ENCODE assay signal across 20 cellular contexts in genomic region chr1:98256700-98257099, GRCh38.
DNase-seq lines count a peak whose midpoint lies in the region; ATAC-seq and TF ChIP-seq lines count a peak whose summit lies in the region.
"Had no signal": no experiment of that assay in that cellular context is flagged by ENCODE, and none has a peak within 500 bp of the region (broad histone marks: within the 10 kb centered on the region; RNA-seq: fewer than 3 reads in every experiment).

No MANE protein-coding gene starts in this region.

- H3K36me3 ChIP-seq in PC-3 (ENCODE audit: low read depth, low read length), result no peaks in the 10 kb centered on the region
- H3K36me3 ChIP-seq: SJSA1 had no signal

- no peak for TF ChIP-seq CTCF in natural killer cell (IDR thresholded peaks at IDR 0.05)
- TF ChIP-seq CTCF in NB4 (IDR thresholded peaks at IDR 0.05; ENCODE audit: low read depth, low read length), result no peak
- TF ChIP-seq CTCF in PC-3 (conservative IDR thresholded peaks at IDR 0.05; ENCODE audit: low read depth, low read length), result no peak

- H3K4me1 Mint-ChIP-seq in natural killer cell treated with Interleukin-12 subunit alpha and Interleukin-12 subunit beta and Interleukin-15 and Interleukin-18, amount 100 ng/mL, for 72 hours (ENCODE audit: low read depth in 2 of 2), result peaks cover 0 to 7% of the 10 kb centered on the region in 2 donors
- peaks cover 0 to 6% of the 10 kb centered on the region in 2 donors for H3K4me1 Mint-ChIP-seq in natural killer cell
- H3K4me1 Mint-ChIP-seq: CD4-positive, alpha-beta memory T cell had no signal

- no peaks in the 10 kb centered on the region for H3K79me2 ChIP-seq in PC-3 (ENCODE audit: low read length)

- no peaks in the 10 kb centered on the region for H3K9me3 ChIP-seq in PC-3 (ENCODE audit: low read length)
- H3K9me3 ChIP-seq: SJSA1 had no signal

- no peaks in the 10 kb centered on the region for H3K4me1 ChIP-seq in PC-3 (ENCODE audit: insufficient read depth, low read length)
- H3K4me1 ChIP-seq: SJSA1 had no signal

- POLR2A ChIA-PET in PC-3 (lab: Charles Lee; ENCODE audit: unreplicated experiment), result no interaction called here

- H3K9me3 Mint-ChIP-seq in natural killer cell treated with Interleukin-12 subunit alpha and Interleukin-12 subunit beta and Interleukin-15 and Interleukin-18, amount 100 ng/mL, for 72 hours, result peaks cover 4% of the 10 kb centered on the region
- H3K9me3 Mint-ChIP-seq in natural killer cell, result peaks cover 0 to 2% of the 10 kb centered on the region in 2 donors

- H3K27ac Mint-ChIP-seq in natural killer cell treated with Interleukin-12 subunit alpha and Interleukin-12 subunit beta and Interleukin-15 and Interleukin-18, amount 100 ng/mL, for 72 hours, result peak overlapping the region in 1 of 2 donors; percentile 49
- no peak overlapping the region for H3K27ac Mint-ChIP-seq in natural killer cell
- H3K27ac Mint-ChIP-seq: CD4-positive, alpha-beta memory T cell had no signal

- peak; percentile 63 for DNase-seq in natural killer cell treated with Interleukin-12 subunit alpha and Interleukin-12 subunit beta and Interleukin-15 and Interleukin-18, amount 100 ng/mL, for 72 hours (ENCODE audit: low spot score)
- DNase-seq in natural killer cell (no peak), NB4 (ENCODE audit: low read depth) (peak; percentile 36), NCI-H510A treated with DMSO at 0.1 percent for 48 hours (lab: John Stamatoyannopoulos, UW) (no peak), PC-3 (no peak)
- DNase-seq: CD4-positive, alpha-beta memory T cell; DMS153; Karpas-422; NCI-H1092 treated with DMSO at 0.1 percent for 48 hours; NCI-H1436 treated with DMSO at 0.1 percent for 48 hours; NCI-H1930; NCI-H2227 treated with DMSO at 0.1 percent for 48 hours; NCI-H510A; NCI-H748 treated with DMSO at 0.1 percent for 48 hours; OCI-M1; T-helper 1 cell had no signal

- no peak overlapping the region for H3K4me3 ChIP-seq in NB4 (ENCODE audit: low read depth, low read length)
- H3K4me3 ChIP-seq in PC-3 (ENCODE audit: low read length), result no peak overlapping the region
- H3K4me3 ChIP-seq: SJSA1 had no signal

- no TSS peak for BruUV-seq in PC-3 (replicated peaks; lab: Mats Ljungman, UMichigan)

- H3K27me3 Mint-ChIP-seq in natural killer cell treated with Interleukin-12 subunit alpha and Interleukin-12 subunit beta and Interleukin-15 and Interleukin-18, amount 100 ng/mL, for 72 hours, result no peaks in the 10 kb centered on the region
- H3K27me3 Mint-ChIP-seq in natural killer cell (ENCODE audit: low read depth in 2 of 2), result no peaks in the 10 kb centered on the region

- H3K4me2 ChIP-seq in PC-3 (ENCODE audit: low read length), result no peak overlapping the region

- H3K36me3 Mint-ChIP-seq in natural killer cell treated with Interleukin-12 subunit alpha and Interleukin-12 subunit beta and Interleukin-15 and Interleukin-18, amount 100 ng/mL, for 72 hours, result no peaks in the 10 kb centered on the region
- no peaks in the 10 kb centered on the region for H3K36me3 Mint-ChIP-seq in natural killer cell
- H3K36me3 Mint-ChIP-seq: CD4-positive, alpha-beta memory T cell had no signal

- H3K9me2 ChIP-seq in PC-3 (replicated peaks; ENCODE audit: low read length), result no peaks in the 10 kb centered on the region

- no peak for TF ChIP-seq POLR2A in NB4 (IDR thresholded peaks at IDR 0.05; ENCODE audit: extremely low read depth, insufficient read length)

- H3K9ac ChIP-seq in PC-3 (ENCODE audit: low read length), result no peak overlapping the region

- no peak overlapping the region for H2AFZ ChIP-seq in PC-3 (ENCODE audit: low read length)

- no peaks in the 10 kb centered on the region for H3F3A ChIP-seq in PC-3 (ENCODE audit: low read length, unreplicated experiment)

- H3K27me3 ChIP-seq in PC-3 (ENCODE audit: low read length), result no peaks in the 10 kb centered on the region
- H3K27me3 ChIP-seq: SJSA1 had no signal

- ATAC-seq in natural killer cell treated with Interleukin-12 subunit alpha and Interleukin-12 subunit beta and Interleukin-15 and Interleukin-18, amount 100 ng/mL, for 72 hours, result no peak
- ATAC-seq in natural killer cell (no peak), GM18868 (IDR thresholded peaks at IDR 0.05; ENCODE audit: unreplicated experiment) (peak; percentile 64), PC-3 (no peak), GM19324 (IDR thresholded peaks at IDR 0.05; ENCODE audit: low FRiP score, unreplicated experiment) (no peak)
- ATAC-seq: Right ventricle myocardium inferior had no signal

- CTCF ChIA-PET in PC-3 (lab: Charles Lee), result no interaction called here

- H3K27ac ChIP-seq in PC-3 (ENCODE audit: low read length), result no peak overlapping the region
- H3K27ac ChIP-seq: SJSA1 had no signal

- no peak overlapping the region for H3K4me3 Mint-ChIP-seq in natural killer cell treated with Interleukin-12 subunit alpha and Interleukin-12 subunit beta and Interleukin-15 and Interleukin-18, amount 100 ng/mL, for 72 hours
- H3K4me3 Mint-ChIP-seq in natural killer cell, result no peak overlapping the region

- H4K20me1 ChIP-seq in PC-3 (ENCODE audit: low read length), result no peaks in the 10 kb centered on the region

- intact Hi-C loops in natural killer cell (cut with micrococcal nuclease), result no loop called here
- intact Hi-C loops in PC-3 (cut with micrococcal nuclease), result no loop called here

Comparison
In these comparisons a context has a peak if more than half of its experiments do, and no peak if none do; other contexts are left out.
1. DNase-seq: peak in natural killer cell treated with Interleukin-12 subunit alpha and Interleukin-12 subunit beta and Interleukin-15 and Interleukin-18, amount 100 ng/mL, for 72 hours (single experiment) and NB4 (single experiment); none in natural killer cell (single experiment), NCI-H510A treated with DMSO at 0.1 percent for 48 hours (single experiment) and PC-3 (single experiment).